9 cellular contexts compared by ENCODE assay signal in the genomic region with DNA sequence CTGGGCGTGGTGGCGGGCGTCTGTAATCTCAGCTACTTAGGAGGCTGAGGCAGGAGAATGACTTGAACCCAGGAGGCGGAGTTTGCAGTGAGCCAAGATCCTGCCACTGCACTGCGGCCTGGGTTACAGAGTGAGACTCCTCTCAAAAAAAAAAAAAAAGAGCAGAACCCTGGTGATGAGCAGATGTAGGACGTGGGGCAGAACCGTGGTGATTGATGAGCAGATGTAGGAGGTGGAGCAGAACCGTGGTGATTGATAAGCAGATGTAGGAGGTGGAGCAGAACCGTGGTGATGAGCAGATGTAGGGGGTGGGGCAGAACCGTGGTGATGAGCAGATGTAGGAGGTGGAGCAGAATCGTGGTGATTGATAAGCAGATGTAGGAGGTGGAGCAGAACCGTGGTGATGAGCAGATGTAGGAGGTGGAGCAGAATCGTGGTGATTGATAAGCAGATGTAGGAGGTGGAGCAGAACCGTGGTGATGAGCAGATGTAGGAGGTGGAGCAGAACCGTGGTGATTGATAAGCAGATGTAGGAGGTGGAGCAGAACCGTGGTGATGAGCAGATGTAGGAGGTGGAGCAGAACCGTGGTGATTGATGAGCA. TPM values are rescaled to one million over a fixed set of nuclear protein-coding genes. Genes with fewer than 3 reads are reported as not detected.
DNase-seq lines count a peak whose midpoint lies in the region; ATAC-seq and TF ChIP-seq lines count a peak whose summit lies in the region.
"Not testable (repeated sequence)": the region's sequence is repeated elsewhere in the genome, so short reads cannot be mapped to it uniquely, and the experiment has no call there.
"Had no signal": no experiment of that assay in that cellular context is flagged by ENCODE, and none has a peak within 500 bp of the region (broad histone marks: within the 10 kb centered on the region; RNA-seq: fewer than 3 reads in every experiment).

No MANE protein-coding gene starts in this region.

- not testable (repeated sequence) for H3K36me3 Mint-ChIP-seq in T-helper 17 cell (ENCODE audit: low read depth); activated CD8-positive, alpha-beta T cell treated with anti-CD3 and anti-CD28 coated beads for 36 hours (ENCODE audit: low read depth); activated T-helper 2 cell treated with anti-CD3 and anti-CD28 coated beads, Interferon-gamma antibody, Interleukin-2, Interleukin-4, amounts not matched to agents 10 μg/mL and 5 μg/mL and 100 μg/mL, durations not matched to agents 14 hours and 24 hours and 36 hours (ENCODE audit: low read depth); chondrocyte (ENCODE audit: low read depth); stimulated activated naive CD8-positive, alpha-beta T cell treated with anti-CD3 and anti-CD28 coated beads, Interleukin-15, Interleukin-2, amounts not matched to agents 100 ng/mL and 50 ng/mL, for 24 hours (ENCODE audit: low read depth)

- H3K4me3 Mint-ChIP-seq in T-helper 17 cell: peak overlapping the region; percentile 53
- H3K4me3 Mint-ChIP-seq in activated CD8-positive, alpha-beta T cell treated with anti-CD3 and anti-CD28 coated beads for 36 hours; activated T-helper 2 cell treated with anti-CD3 and anti-CD28 coated beads, Interferon-gamma antibody, Interleukin-2, Interleukin-4, amounts not matched to agents 10 μg/mL and 5 μg/mL and 100 μg/mL, durations not matched to agents 14 hours and 24 hours and 36 hours (ENCODE audit: low read depth); chondrocyte (ENCODE audit: unreplicated experiment); stimulated activated naive CD8-positive, alpha-beta T cell treated with anti-CD3 and anti-CD28 coated beads, Interleukin-15, Interleukin-2, amounts not matched to agents 100 ng/mL and 50 ng/mL, for 24 hours: not testable (repeated sequence)

- H3K9me3 ChIP-seq in T-helper 17 cell (ENCODE audit: control insufficient read depth, low read length, poor library complexity, severe bottlenecking): not testable (repeated sequence)

- peaks cover 33% of the 10 kb centered on the region for H3K27me3 Mint-ChIP-seq in T-helper 17 cell
- peaks cover 31% of the 10 kb centered on the region for H3K27me3 Mint-ChIP-seq in activated CD8-positive, alpha-beta T cell treated with anti-CD3 and anti-CD28 coated beads for 36 hours
- not testable (repeated sequence) for H3K27me3 Mint-ChIP-seq in activated T-helper 2 cell treated with anti-CD3 and anti-CD28 coated beads, Interferon-gamma antibody, Interleukin-2, Interleukin-4, amounts not matched to agents 10 μg/mL and 5 μg/mL and 100 μg/mL, durations not matched to agents 14 hours and 24 hours and 36 hours (ENCODE audit: low read depth)
- peaks cover 26% of the 10 kb centered on the region for H3K27me3 Mint-ChIP-seq in chondrocyte (ENCODE audit: low read depth)
- peaks cover 27% of the 10 kb centered on the region for H3K27me3 Mint-ChIP-seq in stimulated activated naive CD8-positive, alpha-beta T cell treated with anti-CD3 and anti-CD28 coated beads, Interleukin-15, Interleukin-2, amounts not matched to agents 100 ng/mL and 50 ng/mL, for 24 hours

- ATAC-seq in T-helper 17 cell; activated CD8-positive, alpha-beta T cell treated with anti-CD3 and anti-CD28 coated beads for 36 hours: not testable (repeated sequence)

- DNase-seq in T-helper 17 cell; activated T-helper 2 cell treated with anti-CD3 and anti-CD28 coated beads, Interferon-gamma antibody, Interleukin-2, Interleukin-4, amounts not matched to agents 10 μg/mL and 5 μg/mL and 100 μg/mL, durations not matched to agents 14 hours and 24 hours and 36 hours (ENCODE audit: low spot score): not testable (repeated sequence)
- peak; percentile 28 for DNase-seq in activated CD4-positive, alpha-beta T cell treated with anti-CD3 and anti-CD28 coated beads for 48 hours
- DNase-seq in activated CD8-positive, alpha-beta T cell treated with anti-CD3 and anti-CD28 coated beads for 36 hours: peak; percentile 23
- peak; percentile 26 for DNase-seq in chondrocyte (ENCODE audit: low spot score)
- peak; percentile 28 for DNase-seq in posterior vena cava (ENCODE audit: low spot score)

- not testable (repeated sequence) for H3K9me3 Mint-ChIP-seq in activated CD8-positive, alpha-beta T cell treated with anti-CD3 and anti-CD28 coated beads for 36 hours; activated T-helper 2 cell treated with anti-CD3 and anti-CD28 coated beads, Interferon-gamma antibody, Interleukin-2, Interleukin-4, amounts not matched to agents 10 μg/mL and 5 μg/mL and 100 μg/mL, durations not matched to agents 14 hours and 24 hours and 36 hours; chondrocyte (ENCODE audit: low read depth); stimulated activated naive CD8-positive, alpha-beta T cell treated with anti-CD3 and anti-CD28 coated beads, Interleukin-15, Interleukin-2, amounts not matched to agents 100 ng/mL and 50 ng/mL, for 24 hours

- not testable (repeated sequence) for H3K27ac Mint-ChIP-seq in T-helper 17 cell; activated CD8-positive, alpha-beta T cell treated with anti-CD3 and anti-CD28 coated beads for 36 hours; chondrocyte (ENCODE audit: unreplicated experiment)
- peak overlapping the region; percentile 70 for H3K27ac Mint-ChIP-seq in activated T-helper 2 cell treated with anti-CD3 and anti-CD28 coated beads, Interferon-gamma antibody, Interleukin-2, Interleukin-4, amounts not matched to agents 10 μg/mL and 5 μg/mL and 100 μg/mL, durations not matched to agents 14 hours and 24 hours and 36 hours
- peak overlapping the region; percentile 45 for H3K27ac Mint-ChIP-seq in stimulated activated naive CD8-positive, alpha-beta T cell treated with anti-CD3 and anti-CD28 coated beads, Interleukin-15, Interleukin-2, amounts not matched to agents 100 ng/mL and 50 ng/mL, for 24 hours

- intact Hi-C loops in activated CD8-positive, alpha-beta T cell treated with anti-CD3 and anti-CD28 coated beads for 36 hours (cut with micrococcal nuclease): not testable (repeated sequence)
- intact Hi-C loops in activated T-helper 2 cell treated with anti-CD3 and anti-CD28 coated beads, Interferon-gamma antibody, Interleukin-2, Interleukin-4, amounts not matched to agents 10 μg/mL and 5 μg/mL and 100 μg/mL, durations not matched to agents 14 hours and 24 hours and 36 hours (cut with micrococcal nuclease): loop anchor here (5.0 kb wide), 1 partner anchor 107 kb away; no protein-coding TSS in a partner anchor
- intact Hi-C loops in posterior vena cava (cut with DNase I): loop anchor here in 1 of 2 donors (10.0 kb wide), 1 partner anchor 94 kb away; a partner anchor contains a TSS

- POLR2A ChIA-PET in activated CD8-positive, alpha-beta T cell treated with anti-CD3 and anti-CD28 coated beads for 36 hours (lab: Charles Lee): not testable (repeated sequence)

- peaks cover 16% of the 10 kb centered on the region for H3K4me1 Mint-ChIP-seq in T-helper 17 cell
- peaks cover 27% of the 10 kb centered on the region for H3K4me1 Mint-ChIP-seq in activated CD8-positive, alpha-beta T cell treated with anti-CD3 and anti-CD28 coated beads for 36 hours (ENCODE audit: low read depth)
- H3K4me1 Mint-ChIP-seq in activated T-helper 2 cell treated with anti-CD3 and anti-CD28 coated beads, Interferon-gamma antibody, Interleukin-2, Interleukin-4, amounts not matched to agents 10 μg/mL and 5 μg/mL and 100 μg/mL, durations not matched to agents 14 hours and 24 hours and 36 hours (ENCODE audit: low read depth): peaks cover 19% of the 10 kb centered on the region
- H3K4me1 Mint-ChIP-seq in chondrocyte (ENCODE audit: low read depth): not testable (repeated sequence)
- H3K4me1 Mint-ChIP-seq in stimulated activated naive CD8-positive, alpha-beta T cell treated with anti-CD3 and anti-CD28 coated beads, Interleukin-15, Interleukin-2, amounts not matched to agents 100 ng/mL and 50 ng/mL, for 24 hours (ENCODE audit: low read depth): peaks cover 30% of the 10 kb centered on the region

- CTCF ChIA-PET in activated CD8-positive, alpha-beta T cell treated with anti-CD3 and anti-CD28 coated beads for 36 hours (lab: Charles Lee): interaction anchor here (1.2 kb wide), 1 partner anchor 126 kb away, joined by 3 read pairs; the partner anchor contains the start of gene TPGS1

- TF ChIP-seq CTCF in activated CD8-positive, alpha-beta T cell treated with anti-CD3 and anti-CD28 coated beads for 36 hours (IDR thresholded peaks at IDR 0.05); chondrocyte (IDR thresholded peaks at IDR 0.05): not testable (repeated sequence)

RNA-seq across cellular contexts. Expression of gene C2CD4C, which starts 28.2 kb away (rescaled TPM):
- total RNA-seq in T-helper 17 cell (not detected), chondrocyte (1.1 to 1.4 TPM (median 1.4 TPM) in 3 replicates), posterior vena cava (1 to 10 TPM; 1.1 to 2.9 TPM)
- total RNA-seq in activated CD8-positive, alpha-beta T cell treated with anti-CD3 and anti-CD28 coated beads for 36 hours: under 1 TPM; 0.13 to 0.25 TPM
- total RNA-seq in activated T-helper 2 cell treated with anti-CD3 and anti-CD28 coated beads, Interferon-gamma antibody, Interleukin-2, Interleukin-4, amounts not matched to agents 10 μg/mL and 5 μg/mL and 100 μg/mL, durations not matched to agents 14 hours and 24 hours and 36 hours: 0.14 and 0.23 TPM in 2 replicates
- total RNA-seq: CD4-positive, alpha-beta memory T cell; HFFc6 had no signal

RNA-seq across cellular contexts. Expression of gene MIER2, which starts 36.1 kb away (rescaled TPM):
- total RNA-seq in T-helper 17 cell (10 to 100 TPM; 13.1 to 13.8 TPM), chondrocyte (40.2 to 44.5 TPM (median 42.4 TPM) in 3 replicates), posterior vena cava (10 to 100 TPM; 18.8 to 25.3 TPM)
- 10 to 100 TPM; 20.0 to 20.4 TPM for total RNA-seq in activated CD8-positive, alpha-beta T cell treated with anti-CD3 and anti-CD28 coated beads for 36 hours
- total RNA-seq in activated T-helper 2 cell treated with anti-CD3 and anti-CD28 coated beads, Interferon-gamma antibody, Interleukin-2, Interleukin-4, amounts not matched to agents 10 μg/mL and 5 μg/mL and 100 μg/mL, durations not matched to agents 14 hours and 24 hours and 36 hours: 29.2 and 30.5 TPM in 2 replicates
